ENCODE assay signal across 9 cellular contexts in the genomic region with DNA sequence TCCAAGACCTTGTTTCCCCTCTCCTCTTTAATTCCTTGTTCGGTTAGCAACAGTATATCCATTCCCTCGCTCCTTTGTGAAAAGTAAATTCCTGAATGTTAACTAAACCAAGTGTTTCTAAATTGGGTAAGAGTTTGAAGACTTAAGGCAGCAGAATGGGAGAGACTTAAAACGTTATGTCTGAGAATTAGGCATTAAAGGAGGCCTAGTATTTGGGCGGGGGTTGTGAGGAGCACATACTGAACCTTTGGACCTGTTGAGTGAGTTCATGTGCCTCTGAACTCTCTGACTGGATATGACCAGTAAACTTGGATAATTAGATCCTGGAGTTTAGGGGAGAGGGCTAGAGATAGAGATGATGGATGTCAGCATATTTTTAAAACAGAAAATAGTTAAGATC. TPM values are rescaled to one million over a fixed set of nuclear protein-coding genes. Genes with fewer than 3 reads are reported as not detected.
DNase-seq lines count a peak whose midpoint lies in the region; FAIRE-seq lines count a peak whose summit lies in the region.
"Had no signal": no experiment of that assay in that cellular context is flagged by ENCODE, and none has a peak within 500 bp of the region (broad histone marks: within the 10 kb centered on the region; RNA-seq: fewer than 3 reads in every experiment).

No MANE protein-coding gene starts in this region.

- H3K4me3 ChIP-seq in HAP-1: peak overlapping the region; percentile 95
- H3K4me3 ChIP-seq in SK-N-MC: peak overlapping the region; percentile 89
- H3K4me3 ChIP-seq in iPS-11a (ENCODE audit: low read depth, low read length): peak overlapping the region; percentile 98
- peak overlapping the region; percentile 0 to 84 for H3K4me3 ChIP-seq in small intestine (ENCODE audit: low read depth in 1 of 2, low read length in 2 of 2)

- peaks cover 24% of the 10 kb centered on the region for H3K4me1 ChIP-seq in HAP-1
- H3K4me1 ChIP-seq in small intestine (ENCODE audit: control insufficient read depth in 2 of 2, insufficient read depth in 1 of 2, low read depth in 1 of 2, low read length in 1 of 2): peaks cover 2 to 13% of the 10 kb centered on the region in 2 donors

- peaks cover 36% of the 10 kb centered on the region for H3K4me1 Mint-ChIP-seq in activated naive CD8-positive, alpha-beta T cell treated with anti-CD3 and anti-CD28 coated beads for 36 hours
- H3K4me1 Mint-ChIP-seq in activated CD4-positive, alpha-beta T cell treated with anti-CD3 and anti-CD28 coated beads, Interleukin-2, amount 10 ng/mL, durations not matched to agents 24 days and 14 days: peaks cover 41% of the 10 kb centered on the region

- peak overlapping the region; percentile 84 for H3K9ac ChIP-seq in SK-N-MC (ENCODE audit: insufficient read length)

- intact Hi-C loops in activated CD4-positive, alpha-beta T cell treated with anti-CD3 and anti-CD28 coated beads, Interleukin-2, amount 10 ng/mL, durations not matched to agents 24 days and 14 days (cut with micrococcal nuclease): loop anchor here (5.0 kb wide), 2 partner anchors 71 to 196 kb away; no protein-coding TSS in a partner anchor

- H3K4me3 Mint-ChIP-seq in activated naive CD8-positive, alpha-beta T cell treated with anti-CD3 and anti-CD28 coated beads for 36 hours: no peak overlapping the region
- no peak overlapping the region for H3K4me3 Mint-ChIP-seq in activated CD4-positive, alpha-beta T cell treated with anti-CD3 and anti-CD28 coated beads, Interleukin-2, amount 10 ng/mL, durations not matched to agents 24 days and 14 days

- in situ Hi-C loops in HAP-1 (cut with MboI; ENCODE audit: low sequenced_read_pairs): no loop called here

- no peak overlapping the region for H3K27ac Mint-ChIP-seq in activated naive CD8-positive, alpha-beta T cell treated with anti-CD3 and anti-CD28 coated beads for 36 hours
- H3K27ac Mint-ChIP-seq in activated CD4-positive, alpha-beta T cell treated with anti-CD3 and anti-CD28 coated beads, Interleukin-2, amount 10 ng/mL, durations not matched to agents 24 days and 14 days: no peak overlapping the region

- no peaks in the 10 kb centered on the region for H3K27me3 Mint-ChIP-seq in activated naive CD8-positive, alpha-beta T cell treated with anti-CD3 and anti-CD28 coated beads for 36 hours
- no peaks in the 10 kb centered on the region for H3K27me3 Mint-ChIP-seq in activated CD4-positive, alpha-beta T cell treated with anti-CD3 and anti-CD28 coated beads, Interleukin-2, amount 10 ng/mL, durations not matched to agents 24 days and 14 days

- H3K9me3 ChIP-seq in HAP-1: no peaks in the 10 kb centered on the region
- H3K9me3 ChIP-seq in SK-N-MC (ENCODE audit: low read depth, low read length): 0 out of 2 replicates have a peak, but pooled peaks cover 4% of the 10 kb centered on the region
- H3K9me3 ChIP-seq in small intestine (ENCODE audit: control insufficient read depth, low read depth): no peaks in the 10 kb centered on the region

- peaks cover 23% of the 10 kb centered on the region for H3K36me3 Mint-ChIP-seq in activated naive CD8-positive, alpha-beta T cell treated with anti-CD3 and anti-CD28 coated beads for 36 hours
- peaks cover 37% of the 10 kb centered on the region for H3K36me3 Mint-ChIP-seq in activated CD4-positive, alpha-beta T cell treated with anti-CD3 and anti-CD28 coated beads, Interleukin-2, amount 10 ng/mL, durations not matched to agents 24 days and 14 days (ENCODE audit: low read depth)

- no peaks in the 10 kb centered on the region for H3K9me3 Mint-ChIP-seq in activated naive CD8-positive, alpha-beta T cell treated with anti-CD3 and anti-CD28 coated beads for 36 hours
- no peaks in the 10 kb centered on the region for H3K9me3 Mint-ChIP-seq in activated CD4-positive, alpha-beta T cell treated with anti-CD3 and anti-CD28 coated beads, Interleukin-2, amount 10 ng/mL, durations not matched to agents 24 days and 14 days

- H3K27ac ChIP-seq in SK-N-MC (peak overlapping the region; percentile 68), small intestine (ENCODE audit: low read depth in 1 of 2, low read length in 1 of 2) (peak overlapping the region; percentile 28 to 81)

- H3K36me3 ChIP-seq in HAP-1 (replicated peaks) (peaks cover 25% of the 10 kb centered on the region), SK-N-MC (ENCODE audit: insufficient read depth, low read length) (peaks cover 54% of the 10 kb centered on the region), small intestine (ENCODE audit: control insufficient read depth in 2 of 2, insufficient read depth in 2 of 2, low read length in 2 of 2) (no peaks in the 10 kb centered on the region)

- DNase-seq in HAP-1 (ENCODE audit: low spot score in 2 of 2) (no peak), SK-N-MC (ENCODE audit: low read depth, low spot score) (no peak), small intestine (peak; percentile 72), NCI-H524 (lab: John Stamatoyannopoulos, UW) (no peak)
- DNase-seq in activated naive CD8-positive, alpha-beta T cell treated with anti-CD3 and anti-CD28 coated beads for 36 hours: no peak
- no peak for DNase-seq in activated CD4-positive, CD25-positive, alpha-beta regulatory T cell treated with anti-CD3 and anti-CD28 coated beads, Interleukin-2, amount 50 U/mL, for 72 hours
- DNase-seq in activated CD4-positive, alpha-beta T cell treated with anti-CD3 and anti-CD28 coated beads, Interleukin-2, amount 10 ng/mL, durations not matched to agents 24 days and 14 days: no peak
- DNase-seq: activated gamma-delta T cell treated with Interleukin-2 at 50 U/mL for 16 hours had no signal

- WGBS in small intestine, 3 donors: 6 to 27% (median 18%) methylated on average over 4 of the region's 4 CpGs

- no peak for FAIRE-seq in small intestine (lab: Jason Lieb, UNC)

- H3K27me3 ChIP-seq in HAP-1 (ENCODE audit: low read depth) (no peaks in the 10 kb centered on the region; the same call in 1 of the 2 replicates), small intestine (ENCODE audit: control insufficient read depth in 2 of 2, insufficient read depth in 2 of 2, low read length in 2 of 2) (no peaks in the 10 kb centered on the region)

RNA-seq across cellular contexts. Expression of gene MSMO1, which starts 1.2 kb away (rescaled TPM):
- 10 to 100 TPM; 18.6 to 66.5 (median 35.6) TPM for polyA plus RNA-seq in small intestine
- 10 to 100 TPM; 29.2 to 30.0 TPM for total RNA-seq in activated naive CD8-positive, alpha-beta T cell treated with anti-CD3 and anti-CD28 coated beads for 36 hours
- total RNA-seq in activated CD4-positive, alpha-beta T cell treated with anti-CD3 and anti-CD28 coated beads, Interleukin-2, amount 10 ng/mL, durations not matched to agents 24 days and 14 days: 82.0 and 82.3 TPM in 2 replicates

RNA-seq across cellular contexts. Expression of gene CPE, which starts 50.1 kb away (rescaled TPM):
- polyA plus RNA-seq in small intestine: 10 to 100 TPM in 1 of 3 donors, 1 to 10 TPM in 2; 1.1 to 44.5 (median 1.4) TPM
- not detected for total RNA-seq in activated naive CD8-positive, alpha-beta T cell treated with anti-CD3 and anti-CD28 coated beads for 36 hours
- total RNA-seq in activated CD4-positive, alpha-beta T cell treated with anti-CD3 and anti-CD28 coated beads, Interleukin-2, amount 10 ng/mL, durations not matched to agents 24 days and 14 days: not detected in 2 replicates

Comparison
In these comparisons a context has a peak if more than half of its experiments do, and no peak if none do; other contexts are left out.
1. H3K4me3 ChIP-seq: peak in every context shown above with its lines; median percentile 98 in iPS-11a; 95 in HAP-1; 89 in SK-N-MC; 42 in small intestine.